In the genomic region with DNA sequence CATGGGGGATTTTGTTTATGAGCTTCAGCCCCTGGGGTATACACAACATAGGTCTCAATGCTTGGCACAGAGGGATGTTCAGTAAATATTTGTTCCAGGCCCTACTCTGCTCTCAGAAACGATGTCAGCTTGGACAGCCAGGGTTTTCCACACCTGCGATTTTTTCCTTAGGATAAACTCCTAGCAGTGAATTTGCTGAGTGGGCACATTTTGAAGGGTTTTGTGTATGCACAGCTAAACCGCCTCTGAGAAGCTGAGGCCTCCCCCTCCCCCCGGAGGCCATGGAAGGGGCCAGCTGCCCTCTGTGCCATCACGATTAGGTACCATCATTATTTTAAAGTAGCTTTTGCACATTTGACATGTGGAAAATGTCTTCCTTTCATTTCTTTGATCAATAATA, we compare ENCODE assay signal across 1 cellular context.
TF ChIP-seq lines count a peak whose summit lies in the region.

No MANE protein-coding gene starts in this region.

TF ChIP-seq in K562, 482 proteins besides CTCF, POLR2A, EP300 and RAD21 (continued from another document):
- TF ChIP-seq ZNF589 (CRISPR knock-in tag; IDR thresholded peaks at IDR 0.05; ENCODE audit: low read depth) (no peak), ADNP (tag; IDR thresholded peaks at IDR 0.05) (no peak), GATA2 (CRISPR knock-in tag; IDR thresholded peaks at IDR 0.05) (no peak), SMARCA4 (IDR thresholded peaks at IDR 0.05) (no peak), NFXL1 (CRISPR knock-in tag; IDR thresholded peaks at IDR 0.05) (no peak), ZEB2 (IDR thresholded peaks at IDR 0.05) (no peak), SNAPC5 (CRISPR knock-in tag; IDR thresholded peaks at IDR 0.05) (no peak), RBM15 (IDR thresholded peaks at IDR 0.05; ENCODE audit: insufficient read depth, low read length) (no peak), BDP1 (IDR thresholded peaks at IDR 0.05; ENCODE audit: insufficient read depth, insufficient read length) (no peak), ZNF695 (CRISPR knock-in tag; IDR thresholded peaks at IDR 0.05) (no peak), NFE2L1 (tag; IDR thresholded peaks at IDR 0.05; ENCODE audit: borderline replicate concordance, low read depth) (no peak), SAFB (IDR thresholded peaks at IDR 0.05; ENCODE audit: borderline replicate concordance, low read depth, low read length) (no peak), ZNF175 (CRISPR knock-in tag; IDR thresholded peaks at IDR 0.05; ENCODE audit: low read depth) (no peak), MAFG (tag; conservative IDR thresholded peaks at IDR 0.05) (peak; percentile 84), ZBTB1 (CRISPR knock-in tag; IDR thresholded peaks at IDR 0.05; ENCODE audit: borderline replicate concordance, low read depth) (no peak), PTTG1 (tag; IDR thresholded peaks at IDR 0.05; ENCODE audit: low read depth) (no peak), ZNF347 (CRISPR knock-in tag; IDR thresholded peaks at IDR 0.05; ENCODE audit: low read depth) (no peak), PHF8 (IDR thresholded peaks at IDR 0.05; ENCODE audit: borderline replicate concordance, low read length) (no peak), MAFK (IDR thresholded peaks at IDR 0.05; ENCODE audit: low read length) (peak; percentile 95), ZNF586 (CRISPR knock-in tag; conservative IDR thresholded peaks at IDR 0.05) (no peak), GATAD2B (IDR thresholded peaks at IDR 0.05; ENCODE audit: borderline replicate concordance) (no peak), NR2C1 (IDR thresholded peaks at IDR 0.05) (no peak), NR2C1 (tag; IDR thresholded peaks at IDR 0.05) (no peak), ZNF184 (CRISPR knock-in tag; IDR thresholded peaks at IDR 0.05) (no peak), ZNF316 (IDR thresholded peaks at IDR 0.05) (peak; percentile 88), ELF2 (CRISPR knock-in tag; IDR thresholded peaks at IDR 0.05) (no peak), GTF2A2 (tag; IDR thresholded peaks at IDR 0.05) (no peak), C11orf30 (IDR thresholded peaks at IDR 0.05; ENCODE audit: low read depth) (peak; percentile 81), SOX6 (IDR thresholded peaks at IDR 0.05) (no peak), ZNF24 (IDR thresholded peaks at IDR 0.05) (no peak), OTX1 (CRISPR knock-in tag; IDR thresholded peaks at IDR 0.05) (no peak), ETV1 (tag; conservative IDR thresholded peaks at IDR 0.05; ENCODE audit: low read depth) (no peak)
- TF ChIP-seq, protein P1, sequence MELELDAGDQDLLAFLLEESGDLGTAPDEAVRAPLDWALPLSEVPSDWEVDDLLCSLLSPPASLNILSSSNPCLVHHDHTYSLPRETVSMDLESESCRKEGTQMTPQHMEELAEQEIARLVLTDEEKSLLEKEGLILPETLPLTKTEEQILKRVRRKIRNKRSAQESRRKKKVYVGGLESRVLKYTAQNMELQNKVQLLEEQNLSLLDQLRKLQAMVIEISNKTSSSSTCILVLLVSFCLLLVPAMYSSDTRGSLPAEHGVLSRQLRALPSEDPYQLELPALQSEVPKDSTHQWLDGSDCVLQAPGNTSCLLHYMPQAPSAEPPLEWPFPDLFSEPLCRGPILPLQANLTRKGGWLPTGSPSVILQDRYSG (tag; conservative IDR thresholded peaks at IDR 0.05; ENCODE audit: low read depth) = no peak
- TF ChIP-seq, protein P2, sequence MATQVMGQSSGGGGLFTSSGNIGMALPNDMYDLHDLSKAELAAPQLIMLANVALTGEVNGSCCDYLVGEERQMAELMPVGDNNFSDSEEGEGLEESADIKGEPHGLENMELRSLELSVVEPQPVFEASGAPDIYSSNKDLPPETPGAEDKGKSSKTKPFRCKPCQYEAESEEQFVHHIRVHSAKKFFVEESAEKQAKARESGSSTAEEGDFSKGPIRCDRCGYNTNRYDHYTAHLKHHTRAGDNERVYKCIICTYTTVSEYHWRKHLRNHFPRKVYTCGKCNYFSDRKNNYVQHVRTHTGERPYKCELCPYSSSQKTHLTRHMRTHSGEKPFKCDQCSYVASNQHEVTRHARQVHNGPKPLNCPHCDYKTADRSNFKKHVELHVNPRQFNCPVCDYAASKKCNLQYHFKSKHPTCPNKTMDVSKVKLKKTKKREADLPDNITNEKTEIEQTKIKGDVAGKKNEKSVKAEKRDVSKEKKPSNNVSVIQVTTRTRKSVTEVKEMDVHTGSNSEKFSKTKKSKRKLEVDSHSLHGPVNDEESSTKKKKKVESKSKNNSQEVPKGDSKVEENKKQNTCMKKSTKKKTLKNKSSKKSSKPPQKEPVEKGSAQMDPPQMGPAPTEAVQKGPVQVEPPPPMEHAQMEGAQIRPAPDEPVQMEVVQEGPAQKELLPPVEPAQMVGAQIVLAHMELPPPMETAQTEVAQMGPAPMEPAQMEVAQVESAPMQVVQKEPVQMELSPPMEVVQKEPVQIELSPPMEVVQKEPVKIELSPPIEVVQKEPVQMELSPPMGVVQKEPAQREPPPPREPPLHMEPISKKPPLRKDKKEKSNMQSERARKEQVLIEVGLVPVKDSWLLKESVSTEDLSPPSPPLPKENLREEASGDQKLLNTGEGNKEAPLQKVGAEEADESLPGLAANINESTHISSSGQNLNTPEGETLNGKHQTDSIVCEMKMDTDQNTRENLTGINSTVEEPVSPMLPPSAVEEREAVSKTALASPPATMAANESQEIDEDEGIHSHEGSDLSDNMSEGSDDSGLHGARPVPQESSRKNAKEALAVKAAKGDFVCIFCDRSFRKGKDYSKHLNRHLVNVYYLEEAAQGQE (CRISPR knock-in tag; IDR thresholded peaks at IDR 0.05; ENCODE audit: low read depth) = no peak
